Comparison of ENCODE assay signal across 10 cellular contexts in genomic region chr1:109299087-109299983, GRCh38. TPM values are rescaled to one million over a fixed set of nuclear protein-coding genes. Genes with fewer than 3 reads are reported as not detected.
DNase-seq lines count a peak whose midpoint lies in the region; ATAC-seq and TF ChIP-seq lines count a peak whose summit lies in the region.
"Had no signal": no experiment of that assay in that cellular context is flagged by ENCODE, and none has a peak within 500 bp of the region (broad histone marks: within the 10 kb centered on the region; RNA-seq: fewer than 3 reads in every experiment).

No MANE protein-coding gene starts in this region.

- H3K4me3 ChIP-seq in GM23248 (peak overlapping the region; percentile 47), astrocyte of the spinal cord (ENCODE audit: low read depth, low read length) (no peak overlapping the region), right cardiac atrium (ENCODE audit: low read length) (no peak overlapping the region), skeletal muscle satellite cell (ENCODE audit: low read length) (peak overlapping the region; percentile 22)
- H3K4me3 ChIP-seq: SK-N-MC had no signal

- peaks cover 22% of the 10 kb centered on the region for H3K4me1 ChIP-seq in GM23248 (ENCODE audit: insufficient read depth)
- H3K4me1 ChIP-seq in right cardiac atrium (ENCODE audit: control insufficient read depth, insufficient read depth, low read length): peaks cover 29% of the 10 kb centered on the region
- peaks cover 27% of the 10 kb centered on the region for H3K4me1 ChIP-seq in skeletal muscle satellite cell (ENCODE audit: control insufficient read depth, insufficient read depth, low read length)

- no peaks in the 10 kb centered on the region for H3K36me3 ChIP-seq in GM23248 (ENCODE audit: low read depth)
- H3K36me3 ChIP-seq in skeletal muscle satellite cell (ENCODE audit: insufficient read depth, low read length): no peaks in the 10 kb centered on the region

- H3K9ac ChIP-seq in GM23248: peak overlapping the region; percentile 59
- H3K9ac ChIP-seq in skeletal muscle satellite cell (ENCODE audit: low read depth, low read length): peak overlapping the region; percentile 57

- no peak for TF ChIP-seq CTCF in astrocyte of the spinal cord (IDR thresholded peaks at IDR 0.05; ENCODE audit: low read depth, low read length)

- peak overlapping the region; percentile 65 for H3K4me2 ChIP-seq in GM23248 (ENCODE audit: unreplicated experiment)
- peak overlapping the region; percentile 67 for H3K4me2 ChIP-seq in skeletal muscle satellite cell (ENCODE audit: low read length)

- no peaks in the 10 kb centered on the region for H3K27me3 ChIP-seq in GM23248 (replicated peaks; ENCODE audit: insufficient read depth)
- H3K27me3 ChIP-seq in right cardiac atrium (ENCODE audit: control insufficient read depth, insufficient read depth): no peaks in the 10 kb centered on the region
- H3K27me3 ChIP-seq in skeletal muscle satellite cell (ENCODE audit: control insufficient read depth, insufficient read depth, low read length): no peaks in the 10 kb centered on the region

- in situ Hi-C loops in GM23248 (cut with MboI) (no loop called here), astrocyte of the spinal cord (cut with HindIII; ENCODE audit: low sequenced_read_pairs) (no loop called here)

- ATAC-seq in right cardiac atrium (peak; percentile 55 to 64), GM21723 (IDR thresholded peaks at IDR 0.05; ENCODE audit: unreplicated experiment) (no peak)

- 67 to 68% methylated on average over 19 of the region's 19 CpGs for WGBS in GM23248 (ENCODE audit: low coverage in 1 of 2, low lambda C conversion rate in 2 of 2, missing lambda C conversion rate in 2 of 2), 2 experiments
- 28% methylated on average over 19 of the region's 19 CpGs for WGBS in right cardiac atrium

- peak overlapping the region; percentile 71 for H3K27ac ChIP-seq in GM23248
- peak overlapping the region; percentile 78 for H3K27ac ChIP-seq in right cardiac atrium (ENCODE audit: low read length)
- H3K27ac ChIP-seq: SK-N-MC had no signal

- intact Hi-C loops in right cardiac atrium (cut with DNase I): no loop called here

- H3F3A ChIP-seq in GM23248 (ENCODE audit: insufficient read depth): peaks cover 22% of the 10 kb centered on the region

- H2AFZ ChIP-seq in GM23248: peak overlapping the region; percentile 74

- H4K20me1 ChIP-seq in GM23248 (ENCODE audit: insufficient read depth): no peaks in the 10 kb centered on the region

- DNase-seq in GM23248: peak; percentile 80
- peak; percentile 93 for DNase-seq in astrocyte of the spinal cord (ENCODE audit: low read depth, low spot score)
- DNase-seq in right cardiac atrium: peak; percentile 77 to 89 (median 86)
- DNase-seq in NK-92 (lab: John Stamatoyannopoulos, UW; ENCODE audit: unreplicated experiment): no peak
- DNase-seq in DMS79 treated with DMSO at 0.1 percent for 48 hours (lab: John Stamatoyannopoulos, UW): no peak
- no peak for DNase-seq in 8988T

- H3K9me2 ChIP-seq in GM23248 (ENCODE audit: insufficient read depth): no peaks in the 10 kb centered on the region

- H3K9me3 ChIP-seq in GM23248 (ENCODE audit: low read depth): no peaks in the 10 kb centered on the region
- no peaks in the 10 kb centered on the region for H3K9me3 ChIP-seq in right cardiac atrium (ENCODE audit: control insufficient read depth, low read length)
- H3K9me3 ChIP-seq in skeletal muscle satellite cell (replicated peaks; ENCODE audit: low read length): no peaks in the 10 kb centered on the region

- no peaks in the 10 kb centered on the region for H3K79me2 ChIP-seq in GM23248 (ENCODE audit: insufficient read depth)

RNA-seq across cellular contexts. Expression of gene MYBPHL, which starts 7.5 kb away (rescaled TPM):
- not detected in 2 replicates for total RNA-seq in GM23248 (2014; rRNA removed; shearing (Covaris generic))
- not detected in 2 replicates for polyA plus RNA-seq in GM23248 (2016; fragmentation: Nextera tagmentation; extraction: Ambion mirVana)
- total RNA-seq in right cardiac atrium: 100 to 1,000 TPM; 115 to 521 (median 226) TPM
- polyA plus RNA-seq in right cardiac atrium: 322 TPM
- total RNA-seq in skeletal muscle satellite cell (2012; rRNA removed): not detected in 2 replicates
- total RNA-seq: dermis microvascular lymphatic vessel endothelial cell had no signal

RNA-seq across cellular contexts. Expression of gene PSRC1, which starts 16.4 kb away (rescaled TPM):
- total RNA-seq in GM23248 (2014; rRNA removed; shearing (Covaris generic)): 15.6 and 20.5 TPM in 2 replicates
- polyA plus RNA-seq in GM23248 (2016; fragmentation: Nextera tagmentation; extraction: Ambion mirVana) (11.6 and 15.3 TPM in 2 replicates), right cardiac atrium (2.8 TPM)
- 1 to 10 TPM; 1.6 to 4.6 (median 2.3) TPM for total RNA-seq in right cardiac atrium
- 9.4 TPM in 2 replicates for total RNA-seq in skeletal muscle satellite cell (2012; rRNA removed)

RNA-seq across cellular contexts. Expression of gene CELSR2, which starts 50.0 kb away (rescaled TPM):
- 0.13 and 0.32 TPM in 2 replicates for total RNA-seq in GM23248 (2014; rRNA removed; shearing (Covaris generic))
- polyA plus RNA-seq in GM23248 (2016; fragmentation: Nextera tagmentation; extraction: Ambion mirVana) (0.11 and 0.25 TPM in 2 replicates), right cardiac atrium (16.0 TPM)
- 10 to 100 TPM; 19.1 to 33.2 (median 28.4) TPM for total RNA-seq in right cardiac atrium
- total RNA-seq in skeletal muscle satellite cell (2012; rRNA removed): 0.25 and 0.44 TPM in 2 replicates

Comparison
In these comparisons a context has a peak if more than half of its experiments do, and no peak if none do; other contexts are left out.
1. DNase-seq: peak in GM23248 (single experiment), astrocyte of the spinal cord (single experiment) and right cardiac atrium (3 of 3); none in NK-92 (single experiment), DMS79 treated with DMSO at 0.1 percent for 48 hours (single experiment) and 8988T (single experiment).
2. H3K4me3 ChIP-seq: peak in GM23248 (single experiment) and skeletal muscle satellite cell (single experiment); none in astrocyte of the spinal cord (single experiment) and right cardiac atrium (single experiment).
3. RNA of gene MYBPHL, which starts 7.5 kb away (total RNA-seq): 115 to 521 TPM in right cardiac atrium; not detected in GM23248; every median in the first group is over 100 times any median in the second.
4. RNA of gene CELSR2, which starts 50.0 kb away (total RNA-seq): 19.1 to 33.2 TPM in right cardiac atrium; 0.13 to 0.32 TPM in GM23248; every median in the first group is over 10 times any median in the second.